Comparison of ENCODE assay signal across 8 cellular contexts in genomic region chr17:4949321-4950074, GRCh38. TPM values are rescaled to one million over a fixed set of nuclear protein-coding genes. Genes with fewer than 3 reads are reported as not detected.
DNase-seq lines count a peak whose midpoint lies in the region; ATAC-seq and TF ChIP-seq lines count a peak whose summit lies in the region.

No MANE protein-coding gene starts in this region.

- peaks cover 34% of the 10 kb centered on the region for H3K4me1 Mint-ChIP-seq in activated naive CD8-positive, alpha-beta T cell treated with anti-CD3 and anti-CD28 coated beads for 36 hours

- H3K36me3 ChIP-seq in BE2C (peaks cover 21% of the 10 kb centered on the region), aorta (ENCODE audit: control insufficient read depth in 1 of 2, insufficient read depth in 2 of 2, low read length in 1 of 2) (no peaks in the 10 kb centered on the region)

- H3K4me3 Mint-ChIP-seq in activated naive CD8-positive, alpha-beta T cell treated with anti-CD3 and anti-CD28 coated beads for 36 hours = peak overlapping the region; percentile 94

- peaks cover 16% of the 10 kb centered on the region for H3K27me3 Mint-ChIP-seq in activated naive CD8-positive, alpha-beta T cell treated with anti-CD3 and anti-CD28 coated beads for 36 hours

- peak; percentile 75 for DNase-seq in BE2C
- DNase-seq in HL-60 (ENCODE audit: low read depth in 1 of 2, low spot score in 1 of 2) = peak; percentile 63 to 71
- DNase-seq in activated naive CD8-positive, alpha-beta T cell treated with anti-CD3 and anti-CD28 coated beads for 36 hours = peak; percentile 80
- peak; percentile 87 for DNase-seq in cardiac septum (ENCODE audit: low spot score)
- peak; percentile 53 for DNase-seq in pons (ENCODE audit: low spot score)
- peak; percentile 85 to 92 for DNase-seq in aorta

- H3K4me3 ChIP-seq in BE2C (ENCODE audit: low read depth, low read length) (peak overlapping the region; percentile 77), HL-60 (replicated peaks; ENCODE audit: insufficient read depth, low read length) (peak overlapping the region; percentile 43), aorta (ENCODE audit: low read length in 2 of 2) (peak overlapping the region; percentile 72 to 75)

- peak; percentile 39 for ATAC-seq in GM19035 (IDR thresholded peaks at IDR 0.05; ENCODE audit: unreplicated experiment)
- peak; percentile 7 for ATAC-seq in SK-N-SH treated with all-trans-retinoic acid at 6 μM for 48 hours
- ATAC-seq in aorta (ENCODE audit: low FRiP score) = peak; percentile 24

- WGBS in aorta, 2 donors = 1% methylated on average over 65 to 75 of the region's 75 CpGs

- no peaks in the 10 kb centered on the region for H3K27me3 ChIP-seq in BE2C
- H3K27me3 ChIP-seq in HL-60 (ENCODE audit: insufficient read depth, poor library complexity, severe bottlenecking) = no peaks in the 10 kb centered on the region
- H3K27me3 ChIP-seq in aorta (ENCODE audit: control insufficient read depth in 1 of 2, insufficient read depth in 2 of 2, low read length in 1 of 2) = peaks cover 0 to 2% of the 10 kb centered on the region in 2 donors

- H3K27ac ChIP-seq in HL-60 (replicated peaks) (peak overlapping the region; percentile 98), aorta (ENCODE audit: low read depth in 1 of 2, low read length in 2 of 2) (peak overlapping the region; percentile 83 to 89)

- TF ChIP-seq CTCF in BE2C (IDR thresholded peaks at IDR 0.05; ENCODE audit: low read depth, low read length) (no peak), HL-60 (IDR thresholded peaks at IDR 0.05; ENCODE audit: insufficient read depth, low read length) (no peak)

- H3K27ac Mint-ChIP-seq in activated naive CD8-positive, alpha-beta T cell treated with anti-CD3 and anti-CD28 coated beads for 36 hours = peak overlapping the region; percentile 91

- H3K4me1 ChIP-seq in BE2C = peaks cover 4% of the 10 kb centered on the region
- no peaks in the 10 kb centered on the region for H3K4me1 ChIP-seq in aorta (ENCODE audit: control insufficient read depth in 1 of 2, insufficient read depth in 2 of 2, low read length in 2 of 2)

- H3K9me3 Mint-ChIP-seq in activated naive CD8-positive, alpha-beta T cell treated with anti-CD3 and anti-CD28 coated beads for 36 hours = no peaks in the 10 kb centered on the region

- intact Hi-C loops in cardiac septum (cut with DNase I) = loop anchor here (2.0 kb wide), 1 partner anchor 49 kb away; no protein-coding TSS in a partner anchor
- intact Hi-C loops in aorta (cut with DNase I) = loop anchor here in 1 of 2 donors (1.0 to 5.0 kb wide), 2 partner anchors 18 to 48 kb away; partner anchors contain the start of genes INCA1, KIF1C and SPAG7

- H3K9me3 ChIP-seq in BE2C (no peaks in the 10 kb centered on the region), aorta (ENCODE audit: control insufficient read depth, low read length) (no peaks in the 10 kb centered on the region)

- peaks cover 39% of the 10 kb centered on the region for H3K36me3 Mint-ChIP-seq in activated naive CD8-positive, alpha-beta T cell treated with anti-CD3 and anti-CD28 coated beads for 36 hours

TF ChIP-seq in SK-N-SH treated with all-trans-retinoic acid at 6 μM for 48 hours, 23 proteins besides CTCF, POLR2A, EP300 and RAD21 (continues in another document):
- no peak for TF ChIP-seq SNAI2 (CRISPR knock-in tag; IDR thresholded peaks at IDR 0.05)
- TF ChIP-seq BACH2 (CRISPR knock-in tag; IDR thresholded peaks at IDR 0.05; ENCODE audit: borderline replicate concordance) = no peak
- no peak for TF ChIP-seq ZC3H10 (CRISPR knock-in tag; IDR thresholded peaks at IDR 0.05)
- TF ChIP-seq TCF4 (CRISPR knock-in tag; IDR thresholded peaks at IDR 0.05; ENCODE audit: borderline replicate concordance) = no peak
- TF ChIP-seq CSRNP3 (CRISPR knock-in tag; IDR thresholded peaks at IDR 0.05) = no peak
- no peak for TF ChIP-seq ZFP30 (CRISPR knock-in tag; IDR thresholded peaks at IDR 0.05)
- no peak for TF ChIP-seq ZNF70 (CRISPR knock-in tag; IDR thresholded peaks at IDR 0.05)
- no peak for TF ChIP-seq POU6F1 (CRISPR knock-in tag; IDR thresholded peaks at IDR 0.05; ENCODE audit: borderline replicate concordance, low read depth)
- TF ChIP-seq PATZ1 (CRISPR knock-in tag; IDR thresholded peaks at IDR 0.05; ENCODE audit: borderline replicate concordance) = no peak
- TF ChIP-seq ESRRG (CRISPR knock-in tag; IDR thresholded peaks at IDR 0.05) = no peak
- no peak for TF ChIP-seq CSDC2 (CRISPR knock-in tag; IDR thresholded peaks at IDR 0.05)
- TF ChIP-seq OSR1 (CRISPR knock-in tag; IDR thresholded peaks at IDR 0.05) = no peak
- no peak for TF ChIP-seq CREB5 (CRISPR knock-in tag; IDR thresholded peaks at IDR 0.05; ENCODE audit: low read depth)

RNA-seq across cellular contexts. Expression of gene PFN1, which starts 1.2 kb away (rescaled TPM):
- polyA plus RNA-seq in BE2C (2012; ENCODE audit: insufficient read depth, insufficient read length, low read depth) = 1,200 TPM
- 1,000 to 10,000 TPM; 1,791 to 1,802 TPM for total RNA-seq in activated naive CD8-positive, alpha-beta T cell treated with anti-CD3 and anti-CD28 coated beads for 36 hours
- total RNA-seq in cardiac septum = 204 TPM
- total RNA-seq in aorta = 100 to 1,000 TPM; 440 to 554 TPM
- 100 to 1,000 TPM; 543 to 728 TPM for polyA plus RNA-seq in aorta

RNA-seq across cellular contexts. Expression of gene ENO3, which starts 1.4 kb away (rescaled TPM):
- 119 TPM for polyA plus RNA-seq in BE2C (2012; ENCODE audit: insufficient read depth, insufficient read length, low read depth)
- total RNA-seq in activated naive CD8-positive, alpha-beta T cell treated with anti-CD3 and anti-CD28 coated beads for 36 hours = 10 to 100 TPM; 27.8 to 30.7 TPM
- total RNA-seq in cardiac septum = 382 TPM
- 1 to 10 TPM; 5.2 to 7.4 TPM for total RNA-seq in aorta
- polyA plus RNA-seq in aorta = 10 to 100 TPM in 1 of 2 donors, 1 to 10 TPM in 1; 9.5 to 46.2 TPM

RNA-seq across cellular contexts. Expression of gene RNF167, which starts 9.4 kb away (rescaled TPM):
- 87.9 TPM for polyA plus RNA-seq in BE2C (2012; ENCODE audit: insufficient read depth, insufficient read length, low read depth)
- 100 to 1,000 TPM; 165 to 166 TPM for total RNA-seq in activated naive CD8-positive, alpha-beta T cell treated with anti-CD3 and anti-CD28 coated beads for 36 hours
- 84.7 TPM for total RNA-seq in cardiac septum
- 10 to 100 TPM; 45.6 to 51.8 TPM for total RNA-seq in aorta
- 10 to 100 TPM; 39.3 to 89.3 TPM for polyA plus RNA-seq in aorta

RNA-seq across cellular contexts. Expression of gene SLC25A11, which starts 9.7 kb away (rescaled TPM):
- 80.7 TPM for polyA plus RNA-seq in BE2C (2012; ENCODE audit: insufficient read depth, insufficient read length, low read depth)
- total RNA-seq in activated naive CD8-positive, alpha-beta T cell treated with anti-CD3 and anti-CD28 coated beads for 36 hours = 10 to 100 TPM; 80.9 to 89.3 TPM
- total RNA-seq in cardiac septum = 176 TPM
- total RNA-seq in aorta = 10 to 100 TPM; 28.3 to 29.5 TPM
- 10 to 100 TPM; 31.8 to 41.6 TPM for polyA plus RNA-seq in aorta

RNA-seq across cellular contexts. Expression of gene GP1BA, which starts 17.4 kb away (rescaled TPM):
- polyA plus RNA-seq in BE2C (2012; ENCODE audit: insufficient read depth, insufficient read length, low read depth) = 0.68 TPM
- total RNA-seq in activated naive CD8-positive, alpha-beta T cell treated with anti-CD3 and anti-CD28 coated beads for 36 hours = not detected
- total RNA-seq in cardiac septum (not detected), aorta (under 1 TPM in 1 of 2 donors, not detected in 1; 0.19 TPM)
- under 1 TPM in 1 of 2 donors, not detected in 1; 0.08 TPM for polyA plus RNA-seq in aorta

Comparison
In these comparisons a context has a peak if more than half of its experiments do, and no peak if none do; other contexts are left out.
1. Peak in every context shown above with its lines: DNase-seq, ATAC-seq, H3K4me3 ChIP-seq and H3K27ac ChIP-seq.
2. RNA of gene ENO3, which starts 1.4 kb away (total RNA-seq): 382 TPM in cardiac septum (single experiment); 27.8 to 30.7 TPM in activated naive CD8-positive, alpha-beta T cell treated with anti-CD3 and anti-CD28 coated beads for 36 hours and 5.2 to 7.4 TPM in aorta; every median in the first group is over 10 times any median in the second.